ENCODE assay signal across 7 cellular contexts in the genomic region with DNA sequence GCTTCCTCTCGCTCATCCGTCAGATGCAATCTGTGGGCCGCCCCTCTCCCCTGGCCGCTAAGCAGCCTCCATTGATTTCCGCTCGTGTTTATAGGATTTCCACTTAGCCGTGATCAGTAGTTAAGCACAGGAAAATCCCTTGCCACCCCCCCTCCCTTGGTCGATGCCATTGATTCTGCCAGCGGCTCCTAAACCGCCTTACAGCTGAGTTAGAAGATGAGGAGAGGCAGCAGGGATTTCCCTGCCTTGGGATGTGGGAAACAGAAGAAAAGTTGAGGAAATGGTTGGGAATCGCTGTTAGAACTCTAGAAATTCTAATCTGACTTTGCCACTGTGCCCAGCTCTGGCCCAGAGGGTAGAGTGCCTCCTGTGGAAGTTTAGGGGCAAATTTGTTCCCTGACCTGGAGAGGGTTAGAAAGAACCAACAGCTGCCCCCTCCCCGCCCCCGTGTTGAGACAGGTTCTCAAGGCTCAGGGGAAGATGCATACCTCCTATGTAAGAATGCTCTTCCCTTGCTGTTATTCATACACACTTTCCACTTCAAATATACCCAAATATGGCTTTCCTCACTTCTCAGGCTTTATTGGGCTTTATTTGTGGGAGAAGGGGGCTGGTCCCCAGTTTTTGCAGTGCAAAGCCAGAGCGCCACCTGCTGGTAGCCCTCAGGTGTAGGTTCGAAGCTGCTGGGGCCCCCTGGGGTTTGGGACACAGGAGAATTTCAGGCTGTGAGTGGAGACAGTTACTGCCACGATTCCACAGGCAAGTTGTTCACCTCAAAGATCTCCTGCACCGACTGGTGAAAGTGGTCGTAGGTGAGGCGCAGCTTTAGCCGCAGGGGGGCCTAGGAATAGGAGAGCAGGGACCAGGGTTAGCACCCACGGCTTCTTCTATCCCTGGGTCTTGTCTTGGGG. TPM values are rescaled to one million over a fixed set of nuclear protein-coding genes. Genes with fewer than 3 reads are reported as not detected.
DNase-seq lines count a peak whose midpoint lies in the region; ATAC-seq and TF ChIP-seq lines count a peak whose summit lies in the region.

No MANE protein-coding gene starts in this region.

- in situ Hi-C loops in GM13976 (cut with MboI; ENCODE audit: low sequenced_read_pairs, unreplicated experiment) = no loop called here

- ATAC-seq in thoracic aorta (ENCODE audit: insufficient number of reproducible peaks, low FRiP score, low read depth) (no peak), sciatic nerve (no peak)

- peaks cover 19% of the 10 kb centered on the region for H3K36me3 Mint-ChIP-seq in nephron (ENCODE audit: low read depth)

- peak overlapping the region; percentile 53 to 76 (median 64) for H3K4me3 Mint-ChIP-seq in nephron

- TF ChIP-seq CTCF in GM13976 (IDR thresholded peaks at IDR 0.05; ENCODE audit: borderline replicate concordance, control extremely low read depth, extremely low read depth, insufficient read depth, missing control alignments) (peak; percentile 92), nephron (IDR thresholded peaks at IDR 0.05; ENCODE audit: unreplicated experiment in 3 of 3) (peak; percentile 80 to 88 (median 84)), thoracic aorta (IDR thresholded peaks at IDR 0.05) (peak; percentile 83)

- peak; percentile 63 for DNase-seq in GM13976 (ENCODE audit: low spot score)
- peak; percentile 55 for DNase-seq in NCI-H146 (lab: John Stamatoyannopoulos, UW)
- DNase-seq in activated CD4-positive, alpha-beta T cell treated with anti-CD3 and anti-CD28 coated beads, Interleukin-2, amount 50 U/mL, for 24 hours (ENCODE audit: low read depth in 1 of 2, low spot score in 1 of 2) = peak; percentile 41 to 46
- DNase-seq in effector CD4-positive, alpha-beta T cell = peak; percentile 63
- no peak for DNase-seq in thoracic aorta (ENCODE audit: low spot score)
- no peak for DNase-seq in sciatic nerve (ENCODE audit: low spot score)

- H3K9me3 Mint-ChIP-seq in nephron = no peaks in the 10 kb centered on the region

- no peaks in the 10 kb centered on the region for H3K9me3 ChIP-seq in thoracic aorta

- H3K27ac ChIP-seq in thoracic aorta = no peak overlapping the region

- intact Hi-C loops in sciatic nerve (cut with DNase I) = no loop called here

- peaks cover 31% of the 10 kb centered on the region for H3K4me1 Mint-ChIP-seq in nephron

- H3K4me1 ChIP-seq in thoracic aorta (ENCODE audit: control insufficient read depth in 1 of 2, low read depth in 2 of 2) = peaks cover 9 to 20% of the 10 kb centered on the region in 2 donors

- H3K4me3 ChIP-seq in thoracic aorta = no peak overlapping the region

- H3K36me3 ChIP-seq in thoracic aorta = peaks cover 6% of the 10 kb centered on the region

- H3K27ac Mint-ChIP-seq in nephron = peak overlapping the region in 2 of 3 experiments; percentile 37 to 41

- no peaks in the 10 kb centered on the region for H3K27me3 ChIP-seq in thoracic aorta (replicated peaks; ENCODE audit: insufficient read depth)

- no peaks in the 10 kb centered on the region for H3K27me3 Mint-ChIP-seq in nephron (ENCODE audit: low read depth)

RNA-seq across cellular contexts. Expression of gene THTPA, which starts 3.2 kb away (rescaled TPM):
- total RNA-seq in thoracic aorta (10 to 100 TPM; 17.8 to 30.9 TPM), sciatic nerve (19.7 TPM)

RNA-seq across cellular contexts. Expression of gene ZFHX2, which starts 7.7 kb away (rescaled TPM):
- 1 to 10 TPM in 1 of 2 donors, under 1 TPM in 1; 0.49 to 1.5 TPM for total RNA-seq in thoracic aorta
- total RNA-seq in sciatic nerve = 7.4 TPM

RNA-seq across cellular contexts. Expression of gene AP1G2, which starts 8.3 kb away (rescaled TPM):
- total RNA-seq in thoracic aorta (10 to 100 TPM; 36.4 to 61.7 TPM), sciatic nerve (59.6 TPM)

RNA-seq across cellular contexts. Expression of gene JPH4, which starts 19.3 kb away (rescaled TPM):
- 1 to 10 TPM in 1 of 2 donors, not detected in 1; 1.3 TPM for total RNA-seq in thoracic aorta
- 0.85 TPM for total RNA-seq in sciatic nerve

Comparison
In these comparisons a context has a peak if more than half of its experiments do, and no peak if none do; other contexts are left out.
1. DNase-seq: peak in GM13976 (single experiment), NCI-H146 (single experiment), activated CD4-positive, alpha-beta T cell treated with anti-CD3 and anti-CD28 coated beads, Interleukin-2, amount 50 U/mL, for 24 hours (2 of 2) and effector CD4-positive, alpha-beta T cell (single experiment); none in thoracic aorta (single experiment) and sciatic nerve (single experiment).
2. Peak in every context shown above with its lines, with median percentiles within 50 percentile points of each other: CTCF ChIP-seq.